In genomic region chr1:2205191-2205952, GRCh38 we compare ENCODE assay signal across 8 cellular contexts.
DNase-seq lines count a peak whose midpoint lies in the region; TF ChIP-seq lines count a peak whose summit lies in the region.

No MANE protein-coding gene starts in this region.

- H3K4me3 ChIP-seq in GM12865 (ENCODE audit: low read depth, low read length) (peak overlapping the region; percentile 53), HFF-Myc (replicated peaks; ENCODE audit: low read depth, low read length) (peak overlapping the region; percentile 42)

- TF ChIP-seq CTCF in GM12865 (IDR thresholded peaks at IDR 0.05; ENCODE audit: insufficient read depth, low read depth, low read length, missing control alignments): no peak
- no peak for TF ChIP-seq CTCF in HFF-Myc (IDR thresholded peaks at IDR 0.05; ENCODE audit: low read depth, low read length, missing control alignments)

- DNase-seq in GM12865 (ENCODE audit: low read depth) (peak; percentile 96), HFF-Myc (ENCODE audit: extremely low read depth, low read depth) (no peak), NCI-H1436 treated with DMSO at 0.1 percent for 48 hours (lab: John Stamatoyannopoulos, UW) (peak; percentile 22), cerebellar cortex (ENCODE audit: low spot score) (peak; percentile 84), kidney tubule cell (ENCODE audit: low spot score) (peak; percentile 89), AG08395 (ENCODE audit: low spot score) (no peak)
- peak; percentile 86 for DNase-seq in activated CD4-positive, CD25-positive, alpha-beta regulatory T cell treated with anti-CD3 and anti-CD28 coated beads, Interleukin-2, amount 50 U/mL, for 16 hours (ENCODE audit: low read depth, low spot score)
- peak; percentile 89 to 96 for DNase-seq in stimulated activated CD4-positive, alpha-beta T cell treated with anti-CD3 and anti-CD28 coated beads, Interleukin-1b, Interleukin-23, amount 100 ng/mL, for 1 hour (ENCODE audit: low read depth in 2 of 2)

Comparison
In these comparisons a context has a peak if more than half of its experiments do, and no peak if none do; other contexts are left out.
1. DNase-seq: peak in GM12865 (single experiment), NCI-H1436 treated with DMSO at 0.1 percent for 48 hours (single experiment), activated CD4-positive, CD25-positive, alpha-beta regulatory T cell treated with anti-CD3 and anti-CD28 coated beads, Interleukin-2, amount 50 U/mL, for 16 hours (single experiment), cerebellar cortex (single experiment), kidney tubule cell (single experiment) and stimulated activated CD4-positive, alpha-beta T cell treated with anti-CD3 and anti-CD28 coated beads, Interleukin-1b, Interleukin-23, amount 100 ng/mL, for 1 hour (2 of 2); none in HFF-Myc (single experiment) and AG08395 (single experiment).